ENCODE assay signal across 35 cellular contexts in genomic region chr1:210652329-210652954, GRCh38.
"Had no signal": no experiment of that assay in that cellular context is flagged by ENCODE, and none has a peak within 500 bp of the region (broad histone marks: within the 10 kb centered on the region; RNA-seq: fewer than 3 reads in every experiment).

No MANE protein-coding gene starts in this region.

- H3K9me3 ChIP-seq: adrenal gland, body of pancreas, esophagus muscularis mucosa, gastrocnemius medialis, heart left ventricle had no signal

- H3K27me3 Mint-ChIP-seq: activated CD4-positive, alpha-beta memory T cell treated with anti-CD3 and anti-CD28 coated beads for 36 hours; activated CD4-positive, alpha-beta T cell treated with anti-CD3 and anti-CD28 coated beads for 36 hours; activated CD4-positive, alpha-beta T cell treated with anti-CD3 and anti-CD28 coated beads, Interleukin-2, amount 10 ng/mL, durations not matched to agents 24 days and 14 days; activated CD8-positive, alpha-beta memory T cell treated with anti-CD3 and anti-CD28 coated beads, Interleukin-2, amount 10 ng/mL, durations not matched to agents 7 days and 5 days; activated naive CD4-positive, alpha-beta T cell treated with anti-CD3 and anti-CD28 coated beads, Interleukin-2, amount 50 U/mL, for 24 hours; activated naive CD8-positive, alpha-beta T cell treated with anti-CD3 and anti-CD28 coated beads for 36 hours; activated naive CD8-positive, alpha-beta T cell treated with anti-CD3 and anti-CD28 coated beads, Interleukin-2, amount 50 U/mL, for 24 hours; effector memory CD8-positive, alpha-beta T cell had no signal

- H3K4me1 Mint-ChIP-seq: activated CD4-positive, alpha-beta T cell treated with anti-CD3 and anti-CD28 coated beads for 36 hours; activated naive CD4-positive, alpha-beta T cell treated with anti-CD3 and anti-CD28 coated beads, Interleukin-2, amount 50 U/mL, for 24 hours had no signal

- ATAC-seq: activated CD4-positive, alpha-beta T cell treated with anti-CD3 and anti-CD28 coated beads for 36 hours; activated CD8-positive, alpha-beta memory T cell treated with anti-CD3 and anti-CD28 coated beads, Interleukin-2, amount 10 ng/mL, durations not matched to agents 7 days and 5 days; activated CD8-positive, alpha-beta T cell treated with anti-CD3 and anti-CD28 coated beads, Interleukin-2, amount 10 ng/mL, durations not matched to agents 7 days and 5 days; activated naive CD8-positive, alpha-beta T cell treated with anti-CD3 and anti-CD28 coated beads, Interleukin-2, amount 50 U/mL, for 24 hours; body of pancreas; effector memory CD8-positive, alpha-beta T cell; foreskin keratinocyte; gastrocnemius medialis; heart left ventricle had no signal

- H3K9me3 Mint-ChIP-seq: activated naive CD4-positive, alpha-beta T cell treated with anti-CD3 and anti-CD28 coated beads for 36 hours; activated naive CD4-positive, alpha-beta T cell treated with anti-CD3 and anti-CD28 coated beads, Interleukin-2, amount 50 U/mL, for 24 hours; effector memory CD8-positive, alpha-beta T cell had no signal

- H3K4me3 Mint-ChIP-seq: activated CD4-positive, alpha-beta memory T cell treated with anti-CD3 and anti-CD28 coated beads for 36 hours; activated CD4-positive, alpha-beta T cell treated with anti-CD3 and anti-CD28 coated beads for 36 hours; activated CD4-positive, alpha-beta T cell treated with anti-CD3 and anti-CD28 coated beads, Interleukin-2, amount 10 ng/mL, durations not matched to agents 24 days and 14 days; activated CD8-positive, alpha-beta memory T cell treated with anti-CD3 and anti-CD28 coated beads, Interleukin-2, amount 10 ng/mL, durations not matched to agents 7 days and 5 days; activated CD8-positive, alpha-beta T cell treated with anti-CD3 and anti-CD28 coated beads, Interleukin-2, amount 10 ng/mL, durations not matched to agents 7 days and 5 days; activated naive CD4-positive, alpha-beta T cell treated with anti-CD3 and anti-CD28 coated beads for 36 hours; activated naive CD4-positive, alpha-beta T cell treated with anti-CD3 and anti-CD28 coated beads, Interleukin-2, amount 50 U/mL, for 24 hours; activated naive CD8-positive, alpha-beta T cell treated with anti-CD3 and anti-CD28 coated beads for 36 hours; activated naive CD8-positive, alpha-beta T cell treated with anti-CD3 and anti-CD28 coated beads, Interleukin-2, amount 50 U/mL, for 24 hours; activated T-helper 1 cell treated with anti-CD3 and anti-CD28 coated beads, Interleukin-12 subunit alpha, Interleukin-12 subunit beta, Interleukin-2, Interleukin-4 antibody, amounts not matched to agents 30 ng/mL and 10 ng/mL and 1 ng/mL, durations not matched to agents 14 hours and 24 hours and 36 hours; effector memory CD8-positive, alpha-beta T cell; T-helper 2 cell treated with Interferon-gamma antibody and Interleukin-4, amounts not matched to agents 5 μg/mL and 100 μg/mL, for 36 hours had no signal

- H3K4me3 ChIP-seq: adrenal gland, body of pancreas, esophagus muscularis mucosa, gastrocnemius medialis, heart left ventricle had no signal

- H3K27me3 ChIP-seq: adrenal gland, body of pancreas, esophagus muscularis mucosa, foreskin keratinocyte, gastrocnemius medialis, heart left ventricle had no signal

- H3K36me3 Mint-ChIP-seq: activated CD4-positive, alpha-beta memory T cell treated with anti-CD3 and anti-CD28 coated beads for 36 hours; activated CD8-positive, alpha-beta memory T cell treated with anti-CD3 and anti-CD28 coated beads, Interleukin-2, amount 10 ng/mL, durations not matched to agents 7 days and 5 days; activated naive CD4-positive, alpha-beta T cell treated with anti-CD3 and anti-CD28 coated beads, Interleukin-2, amount 50 U/mL, for 24 hours; activated naive CD8-positive, alpha-beta T cell treated with anti-CD3 and anti-CD28 coated beads for 36 hours had no signal

- H3K36me3 ChIP-seq: adrenal gland, esophagus muscularis mucosa, gastrocnemius medialis, heart left ventricle, WERI-Rb-1 had no signal

- H3K27ac ChIP-seq: adrenal gland, body of pancreas, esophagus muscularis mucosa, foreskin keratinocyte, gastrocnemius medialis, heart left ventricle, WERI-Rb-1 had no signal

- H3K4me1 ChIP-seq: adrenal gland, body of pancreas, esophagus muscularis mucosa, foreskin keratinocyte, gastrocnemius medialis, heart left ventricle had no signal

- H3K27ac Mint-ChIP-seq: activated CD4-positive, alpha-beta memory T cell treated with anti-CD3 and anti-CD28 coated beads for 36 hours; activated CD4-positive, alpha-beta T cell treated with anti-CD3 and anti-CD28 coated beads for 36 hours; activated CD4-positive, alpha-beta T cell treated with anti-CD3 and anti-CD28 coated beads, Interleukin-2, amount 10 ng/mL, durations not matched to agents 24 days and 14 days; activated CD8-positive, alpha-beta memory T cell treated with anti-CD3 and anti-CD28 coated beads, Interleukin-2, amount 10 ng/mL, durations not matched to agents 7 days and 5 days; activated CD8-positive, alpha-beta T cell treated with anti-CD3 and anti-CD28 coated beads, Interleukin-2, amount 10 ng/mL, durations not matched to agents 7 days and 5 days; activated naive CD4-positive, alpha-beta T cell treated with anti-CD3 and anti-CD28 coated beads for 36 hours; activated naive CD4-positive, alpha-beta T cell treated with anti-CD3 and anti-CD28 coated beads, Interleukin-2, amount 50 U/mL, for 24 hours; activated naive CD8-positive, alpha-beta T cell treated with anti-CD3 and anti-CD28 coated beads for 36 hours; activated naive CD8-positive, alpha-beta T cell treated with anti-CD3 and anti-CD28 coated beads, Interleukin-2, amount 50 U/mL, for 24 hours; activated T-helper 1 cell treated with anti-CD3 and anti-CD28 coated beads, Interleukin-12 subunit alpha, Interleukin-12 subunit beta, Interleukin-2, Interleukin-4 antibody, amounts not matched to agents 30 ng/mL and 10 ng/mL and 1 ng/mL, durations not matched to agents 14 hours and 24 hours and 36 hours; activated T-helper 2 cell treated with anti-CD3 and anti-CD28 coated beads, Interferon-gamma antibody, Interleukin-2, Interleukin-4, amounts not matched to agents 10 μg/mL and 5 μg/mL and 100 μg/mL, durations not matched to agents 14 hours and 24 hours and 36 hours; effector memory CD8-positive, alpha-beta T cell; T-helper 2 cell treated with Interferon-gamma antibody and Interleukin-4, amounts not matched to agents 5 μg/mL and 100 μg/mL, for 36 hours had no signal

- DNase-seq: activated CD4-positive, alpha-beta memory T cell treated with anti-CD3 and anti-CD28 coated beads for 36 hours; activated CD4-positive, alpha-beta T cell treated with anti-CD3 and anti-CD28 coated beads for 36 hours; activated CD4-positive, alpha-beta T cell treated with anti-CD3 and anti-CD28 coated beads, Interleukin-2, amount 10 ng/mL, durations not matched to agents 24 days and 14 days; activated CD4-positive, CD25-positive, alpha-beta regulatory T cell; activated CD4-positive, CD25-positive, alpha-beta regulatory T cell treated with anti-CD3 and anti-CD28 coated beads, Interleukin-2, amount 50 U/mL, for 72 hours; activated CD8-positive, alpha-beta memory T cell treated with anti-CD3 and anti-CD28 coated beads, Interleukin-2, amount 10 ng/mL, durations not matched to agents 7 days and 5 days; activated CD8-positive, alpha-beta memory T cell treated with anti-CD3 and anti-CD28 coated beads, Interleukin-2, amount 50 U/mL, for 4 hours; activated CD8-positive, alpha-beta T cell treated with anti-CD3 and anti-CD28 coated beads, Interleukin-2, amount 10 ng/mL, durations not matched to agents 7 days and 5 days; activated effector memory CD4-positive, alpha-beta T cell treated with anti-CD3 and anti-CD28 coated beads, Interleukin-2, amount 50 U/mL, for 16 hours; activated naive CD4-positive, alpha-beta T cell treated with anti-CD3 and anti-CD28 coated beads for 36 hours; activated naive CD8-positive, alpha-beta T cell treated with anti-CD3 and anti-CD28 coated beads for 36 hours; activated naive CD8-positive, alpha-beta T cell treated with anti-CD3 and anti-CD28 coated beads, Interleukin-2, amount 50 U/mL, for 24 hours; activated T-cell treated with anti-CD3 and anti-CD28 coated beads, Interleukin-2, amount 50 U/mL, for 1 hour; activated T-cell treated with anti-CD3 and anti-CD28 coated beads, Interleukin-2, amount 50 U/mL, for 48 hours; adrenal gland; amygdala; aorta; body of pancreas; caudate nucleus; cortex of kidney; dermis blood vessel endothelial cell; effector CD4-positive, alpha-beta T cell; effector memory CD8-positive, alpha-beta T cell; erythroblast; foreskin keratinocyte; gastrocnemius medialis; glutamatergic neuron; heart left ventricle; T1000; WERI-Rb-1 had no signal
